Comparison of ENCODE assay signal across 1 cellular context in genomic region chr1:155003766-155004351, GRCh38.
A peak's percentile ranks its signal among the peaks of the same experiment; 100 is the strongest.
TF ChIP-seq lines count a peak whose summit lies in the region.

No MANE protein-coding gene starts in this region.

TF ChIP-seq in HepG2, 621 proteins besides CTCF, POLR2A, EP300 and RAD21 (continued from another document):
- TF ChIP-seq KMT2B (CRISPR knock-in tag; IDR thresholded peaks at IDR 0.05) (no peak), ZNF766 (CRISPR knock-in tag; IDR thresholded peaks at IDR 0.05; ENCODE audit: borderline replicate concordance) (no peak), PHF21A (CRISPR knock-in tag; IDR thresholded peaks at IDR 0.05) (peak; percentile 57; the same call in 1 of the 2 replicates), ZNF709 (CRISPR knock-in tag; IDR thresholded peaks at IDR 0.05) (no peak; the same call in 1 of the 2 replicates), ZNF230 (CRISPR knock-in tag; IDR thresholded peaks at IDR 0.05) (no peak), ZNF761 (CRISPR knock-in tag; conservative IDR thresholded peaks at IDR 0.05) (0 out of 2 replicates have a peak, but pooled peaks have one; percentile 13), CCDC6 (CRISPR knock-in tag; IDR thresholded peaks at IDR 0.05) (no peak), JUN (CRISPR knock-in tag; IDR thresholded peaks at IDR 0.05) (no peak), ZNF788 (CRISPR knock-in tag; IDR thresholded peaks at IDR 0.05; ENCODE audit: borderline replicate concordance) (0 out of 2 replicates have a peak, but pooled peaks have one; percentile 26), DMTF1 (CRISPR knock-in tag; IDR thresholded peaks at IDR 0.05) (no peak), ZNF749 (CRISPR knock-in tag; IDR thresholded peaks at IDR 0.05; ENCODE audit: borderline replicate concordance) (no peak), MBD4 (IDR thresholded peaks at IDR 0.05; ENCODE audit: borderline replicate concordance, low read length) (no peak), RCOR2 (CRISPR knock-in tag; IDR thresholded peaks at IDR 0.05) (no peak), ATF5 (CRISPR knock-in tag; IDR thresholded peaks at IDR 0.05; ENCODE audit: low read depth) (no peak), MXD4 (CRISPR knock-in tag; IDR thresholded peaks at IDR 0.05) (no peak), IRF9 (CRISPR knock-in tag; IDR thresholded peaks at IDR 0.05; ENCODE audit: borderline replicate concordance) (peak; percentile 45; the same call in 1 of the 2 replicates), ZNF138 (CRISPR knock-in tag; IDR thresholded peaks at IDR 0.05; ENCODE audit: low read depth) (no peak), MNT (IDR thresholded peaks at IDR 0.05) (peak; percentile 17; the same call in 1 of the 2 replicates), ZNF564 (CRISPR knock-in tag; IDR thresholded peaks at IDR 0.05) (no peak), ZNF543 (CRISPR knock-in tag; IDR thresholded peaks at IDR 0.05) (no peak), STAT5B (CRISPR knock-in tag; IDR thresholded peaks at IDR 0.05) (no peak), ZFP62 (CRISPR knock-in tag; IDR thresholded peaks at IDR 0.05) (no peak), GLMP (CRISPR knock-in tag; IDR thresholded peaks at IDR 0.05; ENCODE audit: borderline replicate concordance) (no peak), ZNF576 (CRISPR knock-in tag; IDR thresholded peaks at IDR 0.05) (no peak), GPBP1L1 (CRISPR knock-in tag; IDR thresholded peaks at IDR 0.05) (no peak), SMYD3 (CRISPR knock-in tag; IDR thresholded peaks at IDR 0.05) (0 out of 2 replicates have a peak, but pooled peaks have one; percentile 13), ZNF891 (CRISPR knock-in tag; IDR thresholded peaks at IDR 0.05) (no peak)
TF ChIP-seq in HepG2: peak in this region for 95.
